Comparison of ENCODE assay signal across 13 cellular contexts in the genomic region with DNA sequence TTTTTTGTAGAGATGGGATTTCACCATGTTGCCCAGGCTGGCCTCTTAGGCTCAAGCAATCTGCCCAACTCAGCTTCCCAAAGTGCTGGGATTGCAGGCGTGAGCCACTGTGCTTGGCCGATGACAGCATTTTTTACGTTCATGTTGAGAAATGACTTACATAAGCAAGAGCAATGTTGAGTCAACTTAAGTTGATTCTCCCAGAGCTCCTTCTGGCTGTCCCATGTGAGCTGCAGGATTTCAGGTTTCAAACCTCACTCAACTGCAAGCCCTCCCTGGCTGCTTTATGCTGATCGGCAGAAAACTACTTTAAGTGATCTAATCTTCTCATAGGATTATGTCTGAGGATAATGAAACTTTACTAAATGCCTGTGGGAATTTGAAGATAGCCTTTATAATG.
DNase-seq lines count a peak whose midpoint lies in the region; ATAC-seq and TF ChIP-seq lines count a peak whose summit lies in the region.
"Had no signal": no experiment of that assay in that cellular context is flagged by ENCODE, and none has a peak within 500 bp of the region (broad histone marks: within the 10 kb centered on the region; RNA-seq: fewer than 3 reads in every experiment).

No MANE protein-coding gene starts in this region.

- no peak for ATAC-seq in stimulated activated naive B cell treated with anti-CD40 and anti-IgM and Interleukin-4, amounts not matched to agents 10 μg/mL and 1 μg/mL and 100 μg/mL, for 72 hours (replicated peaks)
- ATAC-seq: A549, HCT116, HepG2 had no signal

- no peak overlapping the region for H2AK5ac ChIP-seq in mesendoderm (ENCODE audit: low read length)

- H3K4me1 ChIP-seq in mesendoderm (ENCODE audit: control insufficient read depth, low read depth, low read length) (no peaks in the 10 kb centered on the region), transverse colon (no peaks in the 10 kb centered on the region)
- H3K4me1 ChIP-seq: A549 had no signal

- no peaks in the 10 kb centered on the region for H3K36me3 Mint-ChIP-seq in stimulated activated naive B cell treated with anti-CD40 and anti-IgM and Interleukin-4, amounts not matched to agents 10 μg/mL and 1 μg/mL and 100 μg/mL, for 72 hours
- H3K36me3 Mint-ChIP-seq: CD14-positive monocyte had no signal

- no peaks in the 10 kb centered on the region for H3K79me1 ChIP-seq in mesendoderm (ENCODE audit: low read length)

- H3K4ac ChIP-seq in mesendoderm (ENCODE audit: low read depth, low read length) = no peak overlapping the region

- no peak overlapping the region for H3K4me2 ChIP-seq in mesendoderm (ENCODE audit: low read length)
- H3K4me2 ChIP-seq: A549 had no signal

- DNase-seq in NCI-H82 treated with DMSO at 0.1 percent for 48 hours (lab: John Stamatoyannopoulos, UW; ENCODE audit: unreplicated experiment) (peak; percentile 33), mesendoderm (peak; percentile 25), skeletal muscle cell (ENCODE audit: low read depth) (peak; percentile 13), transverse colon (no peak), NCI-H2227 treated with DMSO at 0.1 percent for 48 hours (lab: John Stamatoyannopoulos, UW) (no peak)
- DNase-seq in stimulated activated naive B cell treated with anti-CD40 and anti-IgM and Interleukin-4, amounts not matched to agents 10 μg/mL and 1 μg/mL and 100 μg/mL, for 72 hours = no peak
- DNase-seq: DMS79 treated with DMSO at 0.1 percent for 48 hours, EL, GM23248 had no signal

- no peak overlapping the region for H3K27ac ChIP-seq in mesendoderm (ENCODE audit: low read depth, low read length)
- H3K27ac ChIP-seq in transverse colon = no peak overlapping the region
- H3K27ac ChIP-seq: A549, GM23248 had no signal

- peaks cover 0 to 7% of the 10 kb centered on the region in 2 donors for H3K27me3 Mint-ChIP-seq in stimulated activated naive B cell treated with anti-CD40 and anti-IgM and Interleukin-4, amounts not matched to agents 10 μg/mL and 1 μg/mL and 100 μg/mL, for 72 hours

- TF ChIP-seq POLR2A in transverse colon (IDR thresholded peaks at IDR 0.05) = no peak

- TF ChIP-seq EP300 in transverse colon (IDR thresholded peaks at IDR 0.05; ENCODE audit: low read depth) = no peak

- no peaks in the 10 kb centered on the region for H3K9me3 ChIP-seq in transverse colon
- H3K9me3 ChIP-seq: A549 had no signal

- H3K56ac ChIP-seq in mesendoderm (ENCODE audit: low read length) = no peak overlapping the region

- no peak overlapping the region for H2BK120ac ChIP-seq in mesendoderm (ENCODE audit: low read depth, low read length)

- H3K36me3 ChIP-seq in mesendoderm (ENCODE audit: control insufficient read depth, insufficient read depth, low read length) (no peaks in the 10 kb centered on the region), transverse colon (no peaks in the 10 kb centered on the region)

- no peak overlapping the region for H3K4me3 ChIP-seq in mesendoderm (ENCODE audit: low read length)
- H3K4me3 ChIP-seq in skeletal muscle cell (ENCODE audit: low read depth, low read length) = no peak overlapping the region
- no peak overlapping the region for H3K4me3 ChIP-seq in transverse colon
- H3K4me3 ChIP-seq: A549, GM23248 had no signal

- no peak overlapping the region for H2BK15ac ChIP-seq in mesendoderm (replicated peaks; ENCODE audit: low read depth)

- no peak overlapping the region for H3K27ac Mint-ChIP-seq in stimulated activated naive B cell treated with anti-CD40 and anti-IgM and Interleukin-4, amounts not matched to agents 10 μg/mL and 1 μg/mL and 100 μg/mL, for 72 hours
- H3K27ac Mint-ChIP-seq: CD14-positive monocyte had no signal

- in situ Hi-C loops in transverse colon (cut with MboI; ENCODE audit: low pct_ligation_motif_present in 1 of 4, low pct_unique_long_range_greater_than_20kb in 1 of 4, low sequenced_read_pairs in 3 of 4) = no loop called here

- H3K18ac ChIP-seq in mesendoderm (ENCODE audit: low read length) = no peak overlapping the region

- H3K79me2 ChIP-seq in mesendoderm (ENCODE audit: control insufficient read depth, insufficient read depth, low read length) = no peaks in the 10 kb centered on the region

- H3K4me1 Mint-ChIP-seq in stimulated activated naive B cell treated with anti-CD40 and anti-IgM and Interleukin-4, amounts not matched to agents 10 μg/mL and 1 μg/mL and 100 μg/mL, for 72 hours = no peaks in the 10 kb centered on the region
- H3K4me1 Mint-ChIP-seq: CD14-positive monocyte had no signal

- no peak overlapping the region for H3K23ac ChIP-seq in mesendoderm (ENCODE audit: low read length)

- no peaks in the 10 kb centered on the region for H3K27me3 ChIP-seq in mesendoderm (ENCODE audit: insufficient read depth, low read length, poor library complexity)
- no peaks in the 10 kb centered on the region for H3K27me3 ChIP-seq in transverse colon

- WGBS in mesendoderm (ENCODE audit: extremely low coverage, insufficient coverage, low lambda C conversion rate) = no CpG with 5 or more reads among the region's 4 CpGs
- WGBS in transverse colon (ENCODE audit: low coverage in 1 of 2), 2 donors = 90 to 100% methylated on average over 1 to 4 of the region's 4 CpGs

- no peak overlapping the region for H2BK5ac ChIP-seq in mesendoderm (ENCODE audit: low read length)

- intact Hi-C loops in transverse colon (cut with DNase I; ENCODE audit: low total_unique reads) = no loop called here

- H3K4me3 Mint-ChIP-seq in stimulated activated naive B cell treated with anti-CD40 and anti-IgM and Interleukin-4, amounts not matched to agents 10 μg/mL and 1 μg/mL and 100 μg/mL, for 72 hours = no peak overlapping the region
- H3K4me3 Mint-ChIP-seq: CD14-positive monocyte had no signal

- H4K5ac ChIP-seq in mesendoderm (ENCODE audit: low read length) = no peak overlapping the region

- no peak overlapping the region for H3K9ac ChIP-seq in mesendoderm (ENCODE audit: low read length)
- H3K9ac ChIP-seq: GM23248 had no signal

- no peak for TF ChIP-seq CTCF in transverse colon (IDR thresholded peaks at IDR 0.05)

- H4K8ac ChIP-seq in mesendoderm (ENCODE audit: low read depth, low read length) = no peak overlapping the region

- no peaks in the 10 kb centered on the region for H3K9me3 Mint-ChIP-seq in stimulated activated naive B cell treated with anti-CD40 and anti-IgM and Interleukin-4, amounts not matched to agents 10 μg/mL and 1 μg/mL and 100 μg/mL, for 72 hours

Comparison
In these comparisons a context has a peak if more than half of its experiments do, and no peak if none do; other contexts are left out.
1. DNase-seq: peak in NCI-H82 treated with DMSO at 0.1 percent for 48 hours (single experiment), mesendoderm (single experiment) and skeletal muscle cell (single experiment); none in transverse colon (single experiment), NCI-H2227 treated with DMSO at 0.1 percent for 48 hours (single experiment) and stimulated activated naive B cell treated with anti-CD40 and anti-IgM and Interleukin-4, amounts not matched to agents 10 μg/mL and 1 μg/mL and 100 μg/mL, for 72 hours (single experiment).